In the genomic region with DNA sequence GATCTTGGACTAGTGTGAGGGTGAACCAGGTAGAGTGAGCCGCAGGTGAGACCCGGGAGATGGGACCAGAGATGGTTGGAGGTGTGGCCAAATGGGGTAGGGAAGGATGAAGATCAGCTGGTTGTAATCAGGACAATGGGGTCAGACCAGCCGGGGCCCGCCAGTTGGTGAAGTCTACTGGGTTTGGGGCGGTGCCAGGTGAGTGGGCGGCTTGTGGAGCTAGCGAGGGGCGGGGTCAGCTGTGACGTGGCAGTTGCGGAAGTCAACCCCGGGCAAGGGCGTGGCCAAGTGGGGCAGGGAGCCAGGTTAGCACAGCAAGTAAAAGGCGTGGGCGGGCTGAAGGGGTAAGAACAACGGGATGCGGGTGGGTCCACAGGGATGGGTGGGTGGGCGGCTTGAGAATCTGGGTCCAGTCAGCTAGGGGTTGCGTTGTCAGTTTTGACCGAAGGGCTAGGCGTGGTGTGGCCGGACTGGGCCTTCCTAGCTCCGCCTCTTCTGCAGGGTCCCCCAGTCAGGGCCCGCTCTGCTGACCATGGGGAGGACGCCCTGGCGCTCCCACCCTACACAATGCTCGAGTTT, we compare ENCODE assay signal across 1 cellular context.
TF ChIP-seq lines count a peak whose summit lies in the region.

No MANE protein-coding gene starts in this region.

TF ChIP-seq in H1, 55 proteins besides CTCF, POLR2A, EP300 and RAD21 (continued from another document):
- TF ChIP-seq USF2 (IDR thresholded peaks at IDR 0.05; ENCODE audit: low read length): peak; percentile 21; the same call in 1 of the 2 replicates
- peak; percentile 92 for TF ChIP-seq CREB1 (IDR thresholded peaks at IDR 0.05)
- peak; percentile 4 to 87; a peak in 2 of 4 replicates for TF ChIP-seq SIN3A (conservative IDR thresholded peaks at IDR 0.05 in 1 of 2, IDR thresholded peaks at IDR 0.05 in 1 of 2; ENCODE audit: low read depth in 1 of 2, low read length in 2 of 2)
- TF ChIP-seq TCF12 (IDR thresholded peaks at IDR 0.05; ENCODE audit: low read depth, low read length): no peak
- peak; percentile 81 for TF ChIP-seq SP4 (IDR thresholded peaks at IDR 0.05; ENCODE audit: low read length)
- peak; percentile 96 for TF ChIP-seq EGR1 (IDR thresholded peaks at IDR 0.05; ENCODE audit: borderline replicate concordance, low read depth, low read length)
- peak; percentile 75; the same call in 1 of the 2 replicates for TF ChIP-seq SP1 (IDR thresholded peaks at IDR 0.05; ENCODE audit: low read depth, low read length)
- peak; percentile 45; the same call in 1 of the 2 replicates for TF ChIP-seq TAF1 (IDR thresholded peaks at IDR 0.05; ENCODE audit: low read depth, low read length)
- peak; percentile 53 for TF ChIP-seq KDM4A (IDR thresholded peaks at IDR 0.05; ENCODE audit: low read depth, low read length, severe bottlenecking)
- 0 out of 2 replicates have a peak, but pooled peaks have one; percentile 21 for TF ChIP-seq POLR2AphosphoS5 (IDR thresholded peaks at IDR 0.05; ENCODE audit: low read depth, low read length)
- TF ChIP-seq GTF2F1 (IDR thresholded peaks at IDR 0.05; ENCODE audit: borderline replicate concordance, low read depth, low read length): no peak
